19 cellular contexts compared by ENCODE assay signal in genomic region chr9:89386797-89387196, GRCh38.
A peak's percentile ranks its signal among the peaks of the same experiment; 100 is the strongest.
DNase-seq lines count a peak whose midpoint lies in the region; ATAC-seq and TF ChIP-seq lines count a peak whose summit lies in the region.
"Had no signal": no experiment of that assay in that cellular context is flagged by ENCODE, and none has a peak within 500 bp of the region (broad histone marks: within the 10 kb centered on the region; RNA-seq: fewer than 3 reads in every experiment).

No MANE protein-coding gene starts in this region.

- 36 to 63% (median 46%) methylated on average over 7 to 11 of the region's 11 CpGs for WGBS in stomach, 5 donors

- DNase-seq in activated CD8-positive, alpha-beta T cell treated with anti-CD3 and anti-CD28 coated beads for 36 hours: no peak
- DNase-seq in activated CD8-positive, alpha-beta T cell treated with anti-CD3 and anti-CD28 coated beads, Interleukin-2, amount 10 ng/mL, durations not matched to agents 7 days and 5 days: no peak
- DNase-seq in immature natural killer cell (no peak), stomach (peak; percentile 92), NCI-H1694 (lab: John Stamatoyannopoulos, UW) (no peak)
- DNase-seq: 8988T; activated CD4-positive, alpha-beta T cell treated with anti-CD3 and anti-CD28 coated beads, Interleukin-2, amount 50 U/mL, for 48 hours; CD4-positive, CD25-positive, alpha-beta regulatory T cell; effector memory CD4-positive, alpha-beta T cell; HFFc6; NCI-H1092; NCI-H446; SK-N-SH had no signal

- peak overlapping the region; percentile 60 for H3K27ac Mint-ChIP-seq in activated CD8-positive, alpha-beta T cell treated with anti-CD3 and anti-CD28 coated beads for 36 hours
- no peak overlapping the region for H3K27ac Mint-ChIP-seq in activated CD8-positive, alpha-beta T cell treated with anti-CD3 and anti-CD28 coated beads, Interleukin-2, amount 10 ng/mL, durations not matched to agents 7 days and 5 days
- peak overlapping the region; percentile 33 for H3K27ac Mint-ChIP-seq in activated T-helper 17 cell treated with anti-CD3 and anti-CD28 coated beads, Interleukin-2, amount 50 U/mL, for 72 hours
- peak overlapping the region in 5 of 6 donors; percentile 14 to 65 (median 28) for H3K27ac Mint-ChIP-seq in immature natural killer cell
- H3K27ac Mint-ChIP-seq: HFFc6 had no signal

- POLR2A ChIA-PET in activated CD8-positive, alpha-beta T cell treated with anti-CD3 and anti-CD28 coated beads for 36 hours (lab: Charles Lee): interaction anchor here (1.3 kb wide), 1 partner anchor 12 kb away, joined by 4 read pairs; no protein-coding TSS in a partner anchor
- POLR2A ChIA-PET in activated CD8-positive, alpha-beta T cell treated with anti-CD3 and anti-CD28 coated beads, Interleukin-2, amount 10 ng/mL, durations not matched to agents 7 days and 5 days (lab: Charles Lee): no interaction called here

- intact Hi-C loops in activated CD8-positive, alpha-beta T cell treated with anti-CD3 and anti-CD28 coated beads for 36 hours (cut with micrococcal nuclease): no loop called here
- intact Hi-C loops in stomach (cut with DNase I; ENCODE audit: low total_unique reads): no loop called here

- H3K4me3 Mint-ChIP-seq in activated CD8-positive, alpha-beta T cell treated with anti-CD3 and anti-CD28 coated beads for 36 hours: no peak overlapping the region
- H3K4me3 Mint-ChIP-seq in activated CD8-positive, alpha-beta T cell treated with anti-CD3 and anti-CD28 coated beads, Interleukin-2, amount 10 ng/mL, durations not matched to agents 7 days and 5 days: no peak overlapping the region
- H3K4me3 Mint-ChIP-seq in activated T-helper 17 cell treated with anti-CD3 and anti-CD28 coated beads, Interleukin-2, amount 50 U/mL, for 72 hours: no peak overlapping the region
- no peak overlapping the region for H3K4me3 Mint-ChIP-seq in immature natural killer cell
- H3K4me3 Mint-ChIP-seq: CD4-positive, CD25-positive, alpha-beta regulatory T cell; HFFc6; neural crest cell had no signal

- CTCF ChIA-PET in activated CD8-positive, alpha-beta T cell treated with anti-CD3 and anti-CD28 coated beads for 36 hours (lab: Charles Lee): interaction anchor here (0.9 kb wide), 1 partner anchor 14 kb away, joined by 3 read pairs; no protein-coding TSS in a partner anchor
- CTCF ChIA-PET in activated CD8-positive, alpha-beta T cell treated with anti-CD3 and anti-CD28 coated beads, Interleukin-2, amount 10 ng/mL, durations not matched to agents 7 days and 5 days (lab: Charles Lee): no interaction called here

- no peak overlapping the region for H3K4me3 ChIP-seq in stomach
- H3K4me3 ChIP-seq: lung had no signal

- peak overlapping the region in 4 of 5 donors; percentile 29 to 77 (median 72) for H3K27ac ChIP-seq in stomach

- ATAC-seq in activated CD8-positive, alpha-beta T cell treated with anti-CD3 and anti-CD28 coated beads for 36 hours: no peak
- no peak for ATAC-seq in activated CD8-positive, alpha-beta T cell treated with anti-CD3 and anti-CD28 coated beads, Interleukin-2, amount 10 ng/mL, durations not matched to agents 7 days and 5 days
- ATAC-seq in activated T-helper 17 cell treated with anti-CD3 and anti-CD28 coated beads, Interleukin-2, amount 50 U/mL, for 72 hours (replicated peaks): no peak
- no peak for ATAC-seq in HG02884 (IDR thresholded peaks at IDR 0.05; ENCODE audit: unreplicated experiment)
- no peak for ATAC-seq in GM19455 (IDR thresholded peaks at IDR 0.05; ENCODE audit: unreplicated experiment)

- H3K27me3 Mint-ChIP-seq in activated CD8-positive, alpha-beta T cell treated with anti-CD3 and anti-CD28 coated beads for 36 hours: no peaks in the 10 kb centered on the region
- no peaks in the 10 kb centered on the region for H3K27me3 Mint-ChIP-seq in activated CD8-positive, alpha-beta T cell treated with anti-CD3 and anti-CD28 coated beads, Interleukin-2, amount 10 ng/mL, durations not matched to agents 7 days and 5 days (ENCODE audit: low read depth)
- no peaks in the 10 kb centered on the region for H3K27me3 Mint-ChIP-seq in activated T-helper 17 cell treated with anti-CD3 and anti-CD28 coated beads, Interleukin-2, amount 50 U/mL, for 72 hours
- peaks cover 4 to 14% (median 5%) of the 10 kb centered on the region in 3 donors for H3K27me3 Mint-ChIP-seq in immature natural killer cell (ENCODE audit: low read depth in 3 of 3)
- H3K27me3 Mint-ChIP-seq: CD4-positive, CD25-positive, alpha-beta regulatory T cell had no signal

- no peak for TF ChIP-seq POLR2A in stomach (IDR thresholded peaks at IDR 0.05)

- H3K36me3 Mint-ChIP-seq in activated CD8-positive, alpha-beta T cell treated with anti-CD3 and anti-CD28 coated beads for 36 hours (ENCODE audit: low read depth): peaks cover 77% of the 10 kb centered on the region
- peaks cover 90% of the 10 kb centered on the region for H3K36me3 Mint-ChIP-seq in activated CD8-positive, alpha-beta T cell treated with anti-CD3 and anti-CD28 coated beads, Interleukin-2, amount 10 ng/mL, durations not matched to agents 7 days and 5 days (ENCODE audit: low read depth)
- peaks cover 98% of the 10 kb centered on the region for H3K36me3 Mint-ChIP-seq in activated T-helper 17 cell treated with anti-CD3 and anti-CD28 coated beads, Interleukin-2, amount 50 U/mL, for 72 hours (ENCODE audit: low read depth)
- peaks cover 14 to 52% (median 39%) of the 10 kb centered on the region in 3 donors for H3K36me3 Mint-ChIP-seq in immature natural killer cell

- peaks cover 32% of the 10 kb centered on the region for H3K4me1 Mint-ChIP-seq in activated CD8-positive, alpha-beta T cell treated with anti-CD3 and anti-CD28 coated beads for 36 hours (ENCODE audit: low read depth)
- peaks cover 51% of the 10 kb centered on the region for H3K4me1 Mint-ChIP-seq in activated CD8-positive, alpha-beta T cell treated with anti-CD3 and anti-CD28 coated beads, Interleukin-2, amount 10 ng/mL, durations not matched to agents 7 days and 5 days (ENCODE audit: low read depth)
- H3K4me1 Mint-ChIP-seq in activated T-helper 17 cell treated with anti-CD3 and anti-CD28 coated beads, Interleukin-2, amount 50 U/mL, for 72 hours: peaks cover 20% of the 10 kb centered on the region
- peaks cover 20 to 24% of the 10 kb centered on the region in 2 donors for H3K4me1 Mint-ChIP-seq in immature natural killer cell
- H3K4me1 Mint-ChIP-seq: neural crest cell had no signal

- H3K9me3 ChIP-seq in stomach: no peaks in the 10 kb centered on the region
- H3K9me3 ChIP-seq: SK-N-SH had no signal

- H3K9me3 Mint-ChIP-seq in activated CD8-positive, alpha-beta T cell treated with anti-CD3 and anti-CD28 coated beads for 36 hours: no peaks in the 10 kb centered on the region
- H3K9me3 Mint-ChIP-seq in activated CD8-positive, alpha-beta T cell treated with anti-CD3 and anti-CD28 coated beads, Interleukin-2, amount 10 ng/mL, durations not matched to agents 7 days and 5 days (ENCODE audit: insufficient read depth): no peaks in the 10 kb centered on the region
- H3K9me3 Mint-ChIP-seq in activated T-helper 17 cell treated with anti-CD3 and anti-CD28 coated beads, Interleukin-2, amount 50 U/mL, for 72 hours: no peaks in the 10 kb centered on the region
- no peaks in the 10 kb centered on the region for H3K9me3 Mint-ChIP-seq in immature natural killer cell
- H3K9me3 Mint-ChIP-seq: activated T-helper 2 cell treated with anti-CD3 and anti-CD28 coated beads, Interferon-gamma antibody, Interleukin-2, Interleukin-4, amounts not matched to agents 10 μg/mL and 5 μg/mL and 100 μg/mL, durations not matched to agents 14 hours and 24 hours and 36 hours; CD4-positive, CD25-positive, alpha-beta regulatory T cell; HFFc6; neural crest cell had no signal

- TF ChIP-seq CTCF in activated CD8-positive, alpha-beta T cell treated with anti-CD3 and anti-CD28 coated beads for 36 hours (IDR thresholded peaks at IDR 0.05): no peak
- peak in 1 of 7 experiments; percentile 8 for TF ChIP-seq CTCF in stomach (IDR thresholded peaks at IDR 0.05)

- no peak for TF ChIP-seq EP300 in stomach (IDR thresholded peaks at IDR 0.05)

- peaks cover 29 to 46% (median 37%) of the 10 kb centered on the region in 4 donors for H3K4me1 ChIP-seq in stomach

- H3K36me3 ChIP-seq in stomach: peaks cover 68 to 100% (median 97%) of the 10 kb centered on the region in 4 donors

- H3K27me3 ChIP-seq in stomach: no peaks in the 10 kb centered on the region
